ENCODE assay signal across 3 cellular contexts in the genomic region with DNA sequence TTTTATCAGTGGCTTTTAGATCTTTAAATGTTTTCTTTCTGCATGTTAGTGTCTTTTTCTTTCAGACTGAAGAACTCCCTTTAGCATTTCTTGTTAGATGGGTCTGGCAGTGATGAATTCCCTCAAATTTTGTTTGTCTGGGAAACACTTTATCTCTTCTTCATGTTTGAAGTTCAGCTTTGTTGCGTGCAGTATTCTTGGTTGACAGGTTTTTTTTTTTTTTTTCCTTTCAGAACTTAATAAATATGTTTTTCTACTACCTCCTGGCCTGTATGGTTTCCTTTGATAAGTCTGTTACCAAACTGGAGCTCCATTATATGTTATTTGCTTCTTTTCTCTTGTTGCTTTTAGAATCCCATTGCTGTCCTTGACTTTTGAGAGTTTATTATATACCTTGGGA.
"Had no signal": no experiment of that assay in that cellular context is flagged by ENCODE, and none has a peak within 500 bp of the region (broad histone marks: within the 10 kb centered on the region; RNA-seq: fewer than 3 reads in every experiment).

No MANE protein-coding gene starts in this region.

- H3K4me3 ChIP-seq: GM12878 had no signal

- ATAC-seq: GM12878 had no signal

- DNase-seq: GDM1, GF-D8 had no signal
